Comparison of ENCODE assay signal across 21 cellular contexts in the genomic region with DNA sequence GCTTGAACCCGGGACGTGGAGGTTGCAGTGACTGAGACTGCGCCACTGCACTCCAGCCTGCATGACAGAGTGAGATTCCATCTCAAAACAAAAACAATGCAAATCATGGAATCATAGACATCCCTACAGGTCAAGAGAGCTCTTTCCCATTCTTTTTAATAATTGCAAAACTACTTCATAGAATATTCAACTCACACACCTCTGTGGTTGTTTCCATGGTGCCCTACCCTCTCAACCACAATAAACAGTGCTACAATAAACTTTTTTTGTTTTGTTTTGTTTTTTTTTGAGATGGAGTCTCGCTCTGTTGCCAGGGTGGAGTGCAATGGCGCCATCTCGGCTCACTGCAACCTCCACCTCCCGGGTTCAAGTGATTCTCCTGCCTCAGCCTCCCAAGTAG.
"Had no signal": no experiment of that assay in that cellular context is flagged by ENCODE, and none has a peak within 500 bp of the region (broad histone marks: within the 10 kb centered on the region; RNA-seq: fewer than 3 reads in every experiment).

No MANE protein-coding gene starts in this region.

- H3K4me1 Mint-ChIP-seq: neural crest cell; stimulated activated naive CD8-positive, alpha-beta T cell treated with anti-CD3 and anti-CD28 coated beads, Interleukin-15, amount 100 ng/mL, for 72 hours had no signal

- H3K27ac Mint-ChIP-seq: stimulated activated naive CD8-positive, alpha-beta T cell treated with anti-CD3 and anti-CD28 coated beads, Interleukin-15, amount 100 ng/mL, for 72 hours had no signal

- H3K27ac ChIP-seq: gastrocnemius medialis, lower lobe of right lung, neutrophil, pancreas, right lobe of liver, suprapubic skin, transverse colon, upper lobe of right lung, uterus had no signal

- DNase-seq: cortex of kidney; foreskin fibroblast; gastrocnemius medialis; head of caudate nucleus; left ventricle myocardium superior; lower lobe of right lung; pancreas; right lobe of liver; stimulated activated CD4-positive, alpha-beta T cell treated with anti-CD3 and anti-CD28 coated beads, Interleukin-12 subunit alpha, Interleukin-12 subunit beta, amount 100 ng/mL, for 4 hours; stimulated activated CD4-positive, alpha-beta T cell treated with anti-CD3 and anti-CD28 coated beads, Interleukin-1b, Interleukin-23, amount 100 ng/mL, for 48 hours; stimulated activated CD4-positive, alpha-beta T cell treated with anti-CD3 and anti-CD28 coated beads, Interleukin-4, amount 100 ng/mL, for 1 hour; stimulated activated CD8-positive, alpha-beta memory T cell treated with anti-CD3 and anti-CD28 coated beads, Interleukin-4, amount 100 ng/mL, for 48 hours; stimulated activated naive CD4-positive, alpha-beta T cell; stimulated activated naive CD8-positive, alpha-beta T cell treated with anti-CD3 and anti-CD28 coated beads, Interleukin-15, amount 100 ng/mL, for 72 hours; transverse colon; upper lobe of right lung; uterus had no signal

- H3K4me3 Mint-ChIP-seq: natural killer cell treated with Interleukin-12 subunit alpha and Interleukin-12 subunit beta and Interleukin-15 and Interleukin-18, amount 100 ng/mL, for 72 hours; neural crest cell; stimulated activated naive CD8-positive, alpha-beta T cell treated with anti-CD3 and anti-CD28 coated beads, Interleukin-15, amount 100 ng/mL, for 72 hours had no signal

- ATAC-seq: gastrocnemius medialis; left ventricle myocardium superior; lower lobe of right lung; natural killer cell treated with Interleukin-12 subunit alpha and Interleukin-12 subunit beta and Interleukin-15 and Interleukin-18, amount 100 ng/mL, for 72 hours; pancreas; right lobe of liver; stimulated activated naive CD8-positive, alpha-beta T cell treated with anti-CD3 and anti-CD28 coated beads, Interleukin-15, amount 100 ng/mL, for 72 hours; upper lobe of right lung had no signal

- H3K9me3 Mint-ChIP-seq: natural killer cell treated with Interleukin-12 subunit alpha and Interleukin-12 subunit beta and Interleukin-15 and Interleukin-18, amount 100 ng/mL, for 72 hours; neural crest cell; stimulated activated naive CD8-positive, alpha-beta T cell treated with anti-CD3 and anti-CD28 coated beads, Interleukin-15, amount 100 ng/mL, for 72 hours had no signal

- H3K27me3 Mint-ChIP-seq: natural killer cell treated with Interleukin-12 subunit alpha and Interleukin-12 subunit beta and Interleukin-15 and Interleukin-18, amount 100 ng/mL, for 72 hours; stimulated activated naive CD8-positive, alpha-beta T cell treated with anti-CD3 and anti-CD28 coated beads, Interleukin-15, amount 100 ng/mL, for 72 hours had no signal
